Comparison of ENCODE assay signal across 17 cellular contexts in the genomic region with DNA sequence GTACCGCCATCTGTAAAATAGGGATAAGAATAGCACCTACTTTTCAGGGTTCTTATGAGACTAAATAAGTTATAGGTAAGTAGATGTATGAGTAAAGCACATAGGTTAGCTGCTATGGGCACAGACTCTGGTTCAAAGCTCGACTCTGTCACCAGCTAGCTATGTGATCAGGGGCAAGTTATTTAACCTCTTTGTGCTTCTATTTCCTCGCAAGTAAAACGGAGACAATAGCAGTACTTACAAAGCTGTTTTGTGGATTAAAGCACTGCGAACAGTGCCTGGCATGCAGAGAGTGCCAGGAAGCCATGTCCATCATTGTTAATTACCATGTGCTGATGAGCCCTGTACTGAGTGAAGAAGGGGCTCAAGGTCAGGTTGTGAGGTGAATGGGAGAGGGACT. TPM values are rescaled to one million over a fixed set of nuclear protein-coding genes. Genes with fewer than 3 reads are reported as not detected.
DNase-seq lines count a peak whose midpoint lies in the region.
"Had no signal": no experiment of that assay in that cellular context is flagged by ENCODE, and none has a peak within 500 bp of the region (broad histone marks: within the 10 kb centered on the region; RNA-seq: fewer than 3 reads in every experiment).

No MANE protein-coding gene starts in this region.

- peak overlapping the region; percentile 52 for H3K18ac ChIP-seq in neuronal stem cell (ENCODE audit: low read length)

- H2BK15ac ChIP-seq in neuronal stem cell (ENCODE audit: low read length), result no peak overlapping the region

- no peak overlapping the region for H2AK5ac ChIP-seq in neuronal stem cell (ENCODE audit: low read depth, low read length)

- no peak overlapping the region for H3K4me2 ChIP-seq in neuronal stem cell (ENCODE audit: insufficient read depth, low read length, poor library complexity, severe bottlenecking)
- H3K4me2 ChIP-seq: GM23338, PC-9 had no signal

- H2AFZ ChIP-seq in neuronal stem cell (ENCODE audit: low read length), result no peak overlapping the region
- H2AFZ ChIP-seq: GM23338, PC-9 had no signal

- no peak overlapping the region for H3K23ac ChIP-seq in neuronal stem cell (ENCODE audit: low read depth, low read length, poor library complexity)

- peak overlapping the region; percentile 58 for H2BK120ac ChIP-seq in neuronal stem cell (ENCODE audit: low read depth, low read length)

- DNase-seq in CD8-positive, alpha-beta memory T cell, result no peak
- DNase-seq in immature natural killer cell (no peak), neuronal stem cell (ENCODE audit: low spot score) (no peak), anterior cingulate cortex (lab: John Stamatoyannopoulos, UW) (no peak)
- no peak for DNase-seq in stimulated activated naive CD4-positive, alpha-beta T cell treated with Interleukin-2 at 50 U/mL for 16 hours (lab: John Stamatoyannopoulos, UW)
- DNase-seq in activated naive CD4-positive, alpha-beta T cell treated with Interleukin-2 at 50 U/mL for 16 hours, result no peak
- DNase-seq: BE2C, DMS153, HFFc6, KBM-7, NCI-H1092, NCI-H1694, NCI-H345 had no signal

- H3K27me3 Mint-ChIP-seq in CD8-positive, alpha-beta memory T cell, result no peaks in the 10 kb centered on the region
- H3K27me3 Mint-ChIP-seq in IgD-negative memory B cell (peaks cover 59% of the 10 kb centered on the region), immature natural killer cell (ENCODE audit: low read depth in 3 of 3) (peaks cover 0 to 7% (median 6%) of the 10 kb centered on the region in 3 donors)

- no CpG with 5 or more reads among the region's 5 CpGs for WGBS in neuronal stem cell (ENCODE audit: extremely low coverage in 2 of 2, insufficient read length in 2 of 2, insufficient replicate concordance in 1 of 2), 2 donors

- H3K27ac Mint-ChIP-seq in CD8-positive, alpha-beta memory T cell, result peak overlapping the region in 1 of 8 donors; percentile 33
- peak overlapping the region in 2 of 3 donors; percentile 0 to 77 for H3K27ac Mint-ChIP-seq in IgD-negative memory B cell
- peak overlapping the region in 1 of 6 donors; percentile 57 for H3K27ac Mint-ChIP-seq in immature natural killer cell
- H3K27ac Mint-ChIP-seq: GM23338, HFFc6 had no signal

- peaks cover 10% of the 10 kb centered on the region for H3K4me1 ChIP-seq in CD8-positive, alpha-beta memory T cell (ENCODE audit: insufficient read depth, low read length)
- H3K4me1 ChIP-seq in neuronal stem cell (ENCODE audit: control insufficient read depth in 2 of 2, insufficient read depth in 1 of 2, low read depth in 1 of 2, low read length in 2 of 2), result peaks cover 0 to 17% of the 10 kb centered on the region in 2 donors
- H3K4me1 ChIP-seq: BE2C had no signal

- H3K27ac ChIP-seq in CD8-positive, alpha-beta memory T cell (ENCODE audit: low read depth, low read length), result no peak overlapping the region
- no peak overlapping the region for H3K27ac ChIP-seq in neuronal stem cell (replicated peaks; ENCODE audit: low read length)
- H3K27ac ChIP-seq: HL-60, PC-9 had no signal

- no peaks in the 10 kb centered on the region for H3K9me3 ChIP-seq in CD8-positive, alpha-beta memory T cell (ENCODE audit: low read length)
- no peaks in the 10 kb centered on the region for H3K9me3 ChIP-seq in neuronal stem cell (replicated peaks in 1 of 2; ENCODE audit: control insufficient read depth in 2 of 2, insufficient read depth in 1 of 2, low read depth in 1 of 2, low read length in 2 of 2)
- H3K9me3 ChIP-seq: BE2C had no signal

- H3K27me3 ChIP-seq in CD8-positive, alpha-beta memory T cell (ENCODE audit: insufficient read depth, low read length, poor library complexity, severe bottlenecking), result no peaks in the 10 kb centered on the region
- peaks cover 3 to 37% (median 16%) of the 10 kb centered on the region in 3 experiments for H3K27me3 ChIP-seq in neuronal stem cell (ENCODE audit: control insufficient read depth in 3 of 3, insufficient read depth in 3 of 3, low read depth in 1 of 3, low read length in 3 of 3)

- CTCF ChIA-PET in CD8-positive, alpha-beta memory T cell (lab: Charles Lee), result no interaction called here

- no peak overlapping the region for H3K4ac ChIP-seq in neuronal stem cell (ENCODE audit: low read length)

- H3K36me3 ChIP-seq in CD8-positive, alpha-beta memory T cell (ENCODE audit: insufficient read depth, low read length), result no peaks in the 10 kb centered on the region
- no peaks in the 10 kb centered on the region for H3K36me3 ChIP-seq in neuronal stem cell (replicated peaks in 1 of 2; ENCODE audit: control insufficient read depth in 2 of 2, insufficient read depth in 2 of 2, low read length in 2 of 2)
- H3K36me3 ChIP-seq: BE2C had no signal

- no peaks in the 10 kb centered on the region for H3K79me1 ChIP-seq in neuronal stem cell (ENCODE audit: low read depth, low read length)

- no peak overlapping the region for H3K9ac ChIP-seq in neuronal stem cell (ENCODE audit: low read depth, low read length, poor library complexity)

- H3K4me1 Mint-ChIP-seq in CD8-positive, alpha-beta memory T cell, result peaks cover 10 to 11% (median 11%) of the 10 kb centered on the region in 3 donors
- H3K4me1 Mint-ChIP-seq in IgD-negative memory B cell (peaks cover 12 to 17% (median 16%) of the 10 kb centered on the region in 3 donors), immature natural killer cell (peaks cover 13% of the 10 kb centered on the region in 2 donors)

- H3K4me3 Mint-ChIP-seq in CD8-positive, alpha-beta memory T cell, result peak overlapping the region in 4 of 7 donors; percentile 20 to 72 (median 52)
- H3K4me3 Mint-ChIP-seq in IgD-negative memory B cell (peak overlapping the region in 2 of 4 donors; percentile 9 to 17), immature natural killer cell (peak overlapping the region in 3 of 5 donors; percentile 21 to 60 (median 40))
- H3K4me3 Mint-ChIP-seq: GM23338, HFFc6 had no signal

- POLR2A ChIA-PET in CD8-positive, alpha-beta memory T cell (lab: Charles Lee), result no interaction called here

- H4K91ac ChIP-seq in neuronal stem cell (ENCODE audit: low read depth, low read length, poor library complexity), result no peak overlapping the region

- no peak overlapping the region for H2BK5ac ChIP-seq in neuronal stem cell (ENCODE audit: low read length)

- no peak overlapping the region for H3K14ac ChIP-seq in neuronal stem cell (ENCODE audit: low read length)

- H2BK12ac ChIP-seq in neuronal stem cell (ENCODE audit: low read length), result no peak overlapping the region

- no peaks in the 10 kb centered on the region for H3K9me3 Mint-ChIP-seq in CD8-positive, alpha-beta memory T cell
- peaks cover 0 to 12% (median 0%) of the 10 kb centered on the region in 3 donors for H3K9me3 Mint-ChIP-seq in IgD-negative memory B cell
- H3K9me3 Mint-ChIP-seq in immature natural killer cell, result no peaks in the 10 kb centered on the region
- H3K9me3 Mint-ChIP-seq: GM23338, HFFc6 had no signal

- H4K8ac ChIP-seq in neuronal stem cell (ENCODE audit: low read depth, low read length), result no peak overlapping the region

- no peak overlapping the region for H3K4me3 ChIP-seq in CD8-positive, alpha-beta memory T cell (ENCODE audit: low read length)
- no peak overlapping the region for H3K4me3 ChIP-seq in neuronal stem cell (ENCODE audit: low read length in 2 of 2)
- H3K4me3 ChIP-seq: GM23338, PC-9 had no signal

- peaks cover 0 to 1% (median 0%) of the 10 kb centered on the region in 3 donors for H3K36me3 Mint-ChIP-seq in CD8-positive, alpha-beta memory T cell
- H3K36me3 Mint-ChIP-seq in IgD-negative memory B cell, result no peaks in the 10 kb centered on the region
- no peaks in the 10 kb centered on the region for H3K36me3 Mint-ChIP-seq in immature natural killer cell

RNA-seq across cellular contexts. Expression of a gene that starts 1.9 kb away (rescaled TPM):
- 1 to 10 TPM; 1.5 to 1.7 TPM for total RNA-seq in CD8-positive, alpha-beta memory T cell
- polyA plus RNA-seq in CD8-positive, alpha-beta memory T cell, result 4.8 TPM
- 1.1 TPM for polyA plus RNA-seq in IgD-negative memory B cell
- polyA plus RNA-seq in immature natural killer cell, result under 1 TPM in 2 of 3 donors, not detected in 1; 0.32 to 0.62 TPM
- 0.28 TPM for polyA plus RNA-seq in neuronal stem cell (2013, experiment 1 of 2)
- polyA plus RNA-seq in neuronal stem cell (2013, experiment 2 of 2), result 0.44 TPM
